ENCODE assay signal across 15 cellular contexts in the genomic region with DNA sequence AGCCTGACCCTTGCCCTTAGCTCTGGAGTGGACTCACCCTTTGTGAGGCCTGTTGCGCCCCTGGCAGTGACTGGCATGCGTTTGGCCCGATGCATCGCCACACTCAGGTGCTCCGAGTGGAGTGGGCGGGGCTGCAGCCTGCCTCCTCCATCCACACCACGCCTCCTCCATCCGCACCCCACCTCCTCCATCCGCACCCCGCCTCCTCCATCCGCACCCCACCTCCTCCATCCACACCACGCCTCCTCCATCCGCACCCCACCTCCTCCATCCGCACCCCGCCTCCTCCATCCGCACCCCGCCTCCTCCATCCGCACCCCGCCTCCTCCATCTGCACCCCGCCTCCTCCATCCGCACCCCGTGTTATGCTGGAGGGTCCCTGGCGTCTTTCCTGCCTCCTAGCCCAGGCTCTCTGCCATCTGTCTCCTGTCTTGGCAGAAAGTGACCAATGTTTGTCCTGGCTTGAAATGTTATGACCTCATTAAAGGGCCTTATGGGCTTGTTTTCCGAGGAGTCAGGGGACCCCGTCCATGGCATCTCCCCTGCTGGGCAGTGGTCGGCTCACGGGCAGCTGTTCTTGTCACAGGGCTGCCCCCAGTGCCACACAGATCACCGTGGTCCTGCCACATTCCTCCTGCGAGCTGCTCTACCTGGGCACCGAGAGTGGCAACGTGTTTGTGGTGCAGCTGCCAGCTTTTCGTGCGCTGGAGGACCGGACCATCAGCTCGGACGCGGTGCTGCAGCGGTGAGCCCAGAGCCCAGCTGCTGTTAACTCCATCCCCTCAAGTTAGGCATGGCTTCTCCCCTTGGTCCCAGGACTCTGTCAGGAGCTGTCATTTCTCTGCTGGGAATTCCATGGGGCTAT. TPM values are rescaled to one million over a fixed set of nuclear protein-coding genes. Genes with fewer than 3 reads are reported as not detected.
DNase-seq lines count a peak whose midpoint lies in the region; ATAC-seq and TF ChIP-seq lines count a peak whose summit lies in the region.
"Had no signal": no experiment of that assay in that cellular context is flagged by ENCODE, and none has a peak within 500 bp of the region (broad histone marks: within the 10 kb centered on the region; RNA-seq: fewer than 3 reads in every experiment).

No MANE protein-coding gene starts in this region.

- intact Hi-C loops in Right ventricle myocardium inferior (cut with DNase I) = no loop called here

- H3K4me2 ChIP-seq in BLaER1 = peak overlapping the region; percentile 86; the same call in 1 of the 2 replicates

- 0 out of 2 replicates have a peak overlapping the region, but pooled peaks have one; percentile 75 for H3K27ac ChIP-seq in BLaER1
- no peak overlapping the region for H3K27ac ChIP-seq in WERI-Rb-1
- peak overlapping the region; percentile 86 to 91 for H3K27ac ChIP-seq in liver (ENCODE audit: low read depth in 1 of 2, low read length in 2 of 2)
- H3K27ac ChIP-seq: esophagus muscularis mucosa, GM23248, left ventricle myocardium inferior, upper lobe of right lung had no signal

- TF ChIP-seq RAD21 in liver (IDR thresholded peaks at IDR 0.05) = no peak

- H3K4me3 ChIP-seq in BLaER1 (no peak overlapping the region), WERI-Rb-1 (ENCODE audit: low read depth, low read length) (no peak overlapping the region), liver (ENCODE audit: low read depth in 1 of 3, low read length in 3 of 3) (no peak overlapping the region)
- H3K4me3 ChIP-seq: cardiac muscle cell, esophagus muscularis mucosa, GM23248, left ventricle myocardium inferior, upper lobe of right lung had no signal

- DNase-seq in WERI-Rb-1 (peak; percentile 14), NCI-H510A treated with DMSO at 0.1 percent for 48 hours (lab: John Stamatoyannopoulos, UW) (no peak), Right ventricle myocardium inferior (ENCODE audit: missing footprints) (no peak)
- DNase-seq: activated naive CD8-positive, alpha-beta T cell treated with anti-CD3 and anti-CD28 coated beads, Interleukin-2, amount 50 U/mL, for 24 hours; effector CD8-positive, alpha-beta T cell; GM23248; left ventricle myocardium inferior; NCI-H1694; NCI-H82; upper lobe of right lung had no signal

- H3K4me1 ChIP-seq in BLaER1 (peaks cover 46% of the 10 kb centered on the region), liver (ENCODE audit: control insufficient read depth in 4 of 4, insufficient read depth in 4 of 4, low read length in 3 of 4) (peaks cover 20 to 55% (median 52%) of the 10 kb centered on the region in 4 donors)
- H3K4me1 ChIP-seq: left ventricle myocardium inferior had no signal

- H3K27me3 ChIP-seq in BLaER1 (no peaks in the 10 kb centered on the region), WERI-Rb-1 (ENCODE audit: insufficient read depth, low read depth, severe bottlenecking) (no peaks in the 10 kb centered on the region), liver (ENCODE audit: control insufficient read depth in 4 of 4, insufficient read depth in 4 of 4, low read length in 3 of 4) (no peaks in the 10 kb centered on the region)
- H3K27me3 ChIP-seq: cardiac muscle cell, esophagus muscularis mucosa, upper lobe of right lung had no signal

- H3K9me3 ChIP-seq in BLaER1 (no peaks in the 10 kb centered on the region), WERI-Rb-1 (ENCODE audit: severe bottlenecking) (no peaks in the 10 kb centered on the region), liver (ENCODE audit: control insufficient read depth in 4 of 4, low read length in 3 of 4) (no peaks in the 10 kb centered on the region)
- H3K9me3 ChIP-seq: esophagus muscularis mucosa, left ventricle myocardium inferior, upper lobe of right lung had no signal

- H4K20me1 ChIP-seq in BLaER1 = no peaks in the 10 kb centered on the region

- peaks cover 30% of the 10 kb centered on the region for H3K36me3 ChIP-seq in BLaER1
- peaks cover 70% of the 10 kb centered on the region for H3K36me3 ChIP-seq in WERI-Rb-1
- peaks cover 1 to 11% (median 10%) of the 10 kb centered on the region in 4 donors for H3K36me3 ChIP-seq in liver (ENCODE audit: control insufficient read depth in 4 of 4, insufficient read depth in 3 of 4, low read depth in 1 of 4, low read length in 3 of 4)
- H3K36me3 ChIP-seq: cardiac muscle cell had no signal

- H3K9ac ChIP-seq in BLaER1 = no peak overlapping the region
- H3K9ac ChIP-seq in liver (ENCODE audit: low read depth in 1 of 2, low read length in 2 of 2) = no peak overlapping the region
- H3K9ac ChIP-seq: GM23248 had no signal

- TF ChIP-seq CTCF in WERI-Rb-1 (IDR thresholded peaks at IDR 0.05; ENCODE audit: low read depth, low read length) (no peak), liver (IDR thresholded peaks at IDR 0.05; ENCODE audit: low read depth, low read length, missing input control) (no peak)

- ATAC-seq in GM19328 (IDR thresholded peaks at IDR 0.05; ENCODE audit: unreplicated experiment) (no peak), Right ventricle myocardium inferior (no peak)
- ATAC-seq: activated naive CD8-positive, alpha-beta T cell treated with anti-CD3 and anti-CD28 coated beads, Interleukin-2, amount 50 U/mL, for 24 hours had no signal

- WGBS in liver = 48% methylated on average over 36 of the region's 38 CpGs

TF ChIP-seq in liver, 16 proteins besides CTCF, POLR2A, EP300 and RAD21:
- TF ChIP-seq TAF1 (conservative IDR thresholded peaks at IDR 0.05) = no peak
- peak in 1 of 2 donors; percentile 3 for TF ChIP-seq JUND (IDR thresholded peaks at IDR 0.05)

RNA-seq across cellular contexts. Expression of a gene that starts 28.7 kb away (rescaled TPM):
- total RNA-seq in liver (10 to 100 TPM; 21.2 to 34.4 TPM), Right ventricle myocardium inferior (43.7 TPM)
- 10 to 100 TPM; 13.3 to 14.8 TPM for polyA plus RNA-seq in liver

RNA-seq across cellular contexts. Expression of a gene that starts 33.4 kb away (rescaled TPM):
- 10 to 100 TPM; 23.2 to 69.6 TPM for total RNA-seq in liver
- 10 to 100 TPM; 34.9 to 42.1 TPM for polyA plus RNA-seq in liver
- 4.1 TPM for total RNA-seq in Right ventricle myocardium inferior
- total RNA-seq: GM23248 had no signal
- polyA plus RNA-seq: GM23248 had no signal

RNA-seq across cellular contexts. Expression of a gene that starts 42.6 kb away (rescaled TPM):
- total RNA-seq in liver = 10 to 100 TPM; 10.8 to 15.1 TPM
- 10 to 100 TPM in 1 of 2 donors, 1 to 10 TPM in 1; 9.1 to 13.9 TPM for polyA plus RNA-seq in liver
- 6.1 TPM for total RNA-seq in Right ventricle myocardium inferior

RNA-seq across cellular contexts. Expression of a gene that starts 43.6 kb away (rescaled TPM):
- total RNA-seq in liver (10 to 100 TPM in 1 of 2 donors, 1 to 10 TPM in 1; 5.9 to 11.4 TPM), Right ventricle myocardium inferior (39.1 TPM)
- polyA plus RNA-seq in liver = 10 to 100 TPM in 1 of 2 donors, 1 to 10 TPM in 1; 2.3 to 12.1 TPM
